ENCODE assay signal across 9 cellular contexts in genomic region chr11:721913-722811, GRCh38. TPM values are rescaled to one million over a fixed set of nuclear protein-coding genes. Genes with fewer than 3 reads are reported as not detected.
DNase-seq lines count a peak whose midpoint lies in the region; ATAC-seq, FAIRE-seq and TF ChIP-seq lines count a peak whose summit lies in the region.
"Had no signal": no experiment of that assay in that cellular context is flagged by ENCODE, and none has a peak within 500 bp of the region (broad histone marks: within the 10 kb centered on the region; RNA-seq: fewer than 3 reads in every experiment).

No MANE protein-coding gene starts in this region.

- no peak overlapping the region for H3K27ac ChIP-seq in CD8-positive, alpha-beta T cell (ENCODE audit: low read depth, low read length)
- no peak overlapping the region for H3K27ac ChIP-seq in KMS-11
- H3K27ac ChIP-seq: skin epidermis had no signal

- H3K9ac ChIP-seq in KMS-11: no peak overlapping the region; the same call in 1 of the 2 replicates

- H3K9me3 ChIP-seq in CD8-positive, alpha-beta T cell (ENCODE audit: low read length): no peaks in the 10 kb centered on the region

- peak overlapping the region; percentile 37 for H3K4me3 Mint-ChIP-seq in CD8-positive, alpha-beta T cell

- DNase-seq in CD8-positive, alpha-beta T cell: peak in 5 of 7 experiments; percentile 33 to 70 (median 60)
- peak; percentile 47 to 54 for DNase-seq in activated CD4-positive, alpha-beta T cell treated with anti-CD3 and anti-CD28 coated beads for 4 hours
- DNase-seq in left lobe of liver (ENCODE audit: low spot score) (no peak), D721Med (ENCODE audit: insufficient read length, low spot score) (no peak), NK-92 (lab: John Stamatoyannopoulos, UW; ENCODE audit: unreplicated experiment) (no peak)

- H3K9me3 Mint-ChIP-seq in CD8-positive, alpha-beta T cell: no peaks in the 10 kb centered on the region

- no peaks in the 10 kb centered on the region for H4K20me1 ChIP-seq in KMS-11 (ENCODE audit: insufficient read depth)

- peak overlapping the region; percentile 97 for H3K4me2 ChIP-seq in KMS-11

- H3K27ac Mint-ChIP-seq in CD8-positive, alpha-beta T cell: no peak overlapping the region

- peak overlapping the region; percentile 33 for H3K4me3 ChIP-seq in CD8-positive, alpha-beta T cell (ENCODE audit: low read depth, low read length)
- H3K4me3 ChIP-seq in KMS-11 (IDR thresholded peaks at IDR 0.05; ENCODE audit: insufficient read depth, low read depth, low read length): no peak overlapping the region

- H3K36me3 Mint-ChIP-seq in CD8-positive, alpha-beta T cell: no peaks in the 10 kb centered on the region

- H2AFZ ChIP-seq in KMS-11 (ENCODE audit: low read depth): peak overlapping the region; percentile 76

- H3K36me3 ChIP-seq in CD8-positive, alpha-beta T cell (ENCODE audit: insufficient read depth, low read length): no peaks in the 10 kb centered on the region
- no peaks in the 10 kb centered on the region for H3K36me3 ChIP-seq in KMS-11 (ENCODE audit: insufficient read depth)

- peaks cover 30% of the 10 kb centered on the region for H3K4me1 ChIP-seq in CD8-positive, alpha-beta T cell (ENCODE audit: insufficient read depth, low read length)
- peaks cover 55% of the 10 kb centered on the region for H3K4me1 ChIP-seq in KMS-11 (ENCODE audit: low read depth, poor library complexity, severe bottlenecking)

- no peak for FAIRE-seq in D721Med (lab: Jason Lieb, UNC)

- H3K4me1 Mint-ChIP-seq in CD8-positive, alpha-beta T cell (ENCODE audit: low read depth): peaks cover 21% of the 10 kb centered on the region

- peaks cover 10% of the 10 kb centered on the region for H3K27me3 ChIP-seq in CD8-positive, alpha-beta T cell (ENCODE audit: insufficient read depth, low read length)
- peaks cover 15% of the 10 kb centered on the region for H3K27me3 ChIP-seq in KMS-11 (ENCODE audit: insufficient read depth, low read depth)

- intact Hi-C loops in CD8-positive, alpha-beta T cell (cut with DNase I, micrococcal nuclease): loop anchor here in 1 of 2 experiments (10.0 kb wide), 1 partner anchor 333 kb away; no protein-coding TSS in a partner anchor

- POLR2A ChIA-PET in CD8-positive, alpha-beta T cell (lab: Charles Lee): interaction anchor here (0.5 to 1.4 kb wide), 4 partner anchors 27 to 439 kb away, joined by 3 to 4 read pairs (median 4); partner anchors contain the start of genes DEAF1, RNH1 and TMEM80

- CTCF ChIA-PET in CD8-positive, alpha-beta T cell (lab: Charles Lee): interaction anchor here (0.9 to 3.6 kb wide), 11 partner anchors 13 to 220 kb away, joined by 3 to 29 read pairs (median 4); partner anchors contain the start of gene TALDO1

- H3K27me3 Mint-ChIP-seq in CD8-positive, alpha-beta T cell (ENCODE audit: low read depth): peaks cover 16% of the 10 kb centered on the region

- H3K79me2 ChIP-seq in KMS-11 (ENCODE audit: insufficient read depth, low read depth): no peaks in the 10 kb centered on the region

- ATAC-seq in CD8-positive, alpha-beta T cell: peak; percentile 65
- peak; percentile 33 for ATAC-seq in left lobe of liver
- ATAC-seq in GM19328 (IDR thresholded peaks at IDR 0.05; ENCODE audit: unreplicated experiment): no peak
- no peak for ATAC-seq in GM21447 (IDR thresholded peaks at IDR 0.05; ENCODE audit: unreplicated experiment)

- no peak for TF ChIP-seq CTCF in CD8-positive, alpha-beta T cell (IDR thresholded peaks at IDR 0.05)
- TF ChIP-seq CTCF in KMS-11 (conservative IDR thresholded peaks at IDR 0.05; ENCODE audit: low read depth, low read length) (no peak), D721Med (IDR thresholded peaks at IDR 0.05; ENCODE audit: insufficient read depth, missing control alignments) (no peak)

RNA-seq across cellular contexts. Expression of gene EPS8L2, which starts 16.1 kb away (rescaled TPM):
- total RNA-seq in CD8-positive, alpha-beta T cell: 10 to 100 TPM in 1 of 2 experiments, 1 to 10 TPM in 1; 9.6 to 12.2 TPM
- 190 TPM for total RNA-seq in left lobe of liver

RNA-seq across cellular contexts. Expression of gene TALDO1, which starts 25.1 kb away (rescaled TPM):
- total RNA-seq in CD8-positive, alpha-beta T cell: 10 to 100 TPM; 30.2 to 31.0 TPM
- total RNA-seq in left lobe of liver: 147 TPM

RNA-seq across cellular contexts. Expression of gene TMEM80, which starts 26.5 kb away (rescaled TPM):
- 10 to 100 TPM; 24.8 to 25.2 TPM for total RNA-seq in CD8-positive, alpha-beta T cell
- total RNA-seq in left lobe of liver: 16.8 TPM

RNA-seq across cellular contexts. Expression of gene DEAF1, which starts 27.1 kb away (rescaled TPM):
- 100 to 1,000 TPM; 131 to 139 TPM for total RNA-seq in CD8-positive, alpha-beta T cell
- 14.8 TPM for total RNA-seq in left lobe of liver

RNA-seq across cellular contexts. Expression of gene GATD1, which starts 55.1 kb away (rescaled TPM):
- 10 to 100 TPM; 21.2 to 22.6 TPM for total RNA-seq in CD8-positive, alpha-beta T cell
- 31.7 TPM for total RNA-seq in left lobe of liver

Comparison
In these comparisons a context has a peak if more than half of its experiments do, and no peak if none do; other contexts are left out.
1. ATAC-seq: peak in CD8-positive, alpha-beta T cell (single experiment) and left lobe of liver (single experiment); none in GM19328 (single experiment) and GM21447 (single experiment).
2. DNase-seq: peak in CD8-positive, alpha-beta T cell (5 of 7) and activated CD4-positive, alpha-beta T cell treated with anti-CD3 and anti-CD28 coated beads for 4 hours (2 of 2); none in left lobe of liver (single experiment), D721Med (single experiment) and NK-92 (single experiment).
3. RNA of gene EPS8L2, which starts 16.1 kb away (total RNA-seq): 190 TPM in left lobe of liver (single experiment); 9.6 to 12.2 TPM in CD8-positive, alpha-beta T cell; every median in the first group is over 10 times any median in the second.